ENCODE assay signal across 8 cellular contexts in the genomic region with DNA sequence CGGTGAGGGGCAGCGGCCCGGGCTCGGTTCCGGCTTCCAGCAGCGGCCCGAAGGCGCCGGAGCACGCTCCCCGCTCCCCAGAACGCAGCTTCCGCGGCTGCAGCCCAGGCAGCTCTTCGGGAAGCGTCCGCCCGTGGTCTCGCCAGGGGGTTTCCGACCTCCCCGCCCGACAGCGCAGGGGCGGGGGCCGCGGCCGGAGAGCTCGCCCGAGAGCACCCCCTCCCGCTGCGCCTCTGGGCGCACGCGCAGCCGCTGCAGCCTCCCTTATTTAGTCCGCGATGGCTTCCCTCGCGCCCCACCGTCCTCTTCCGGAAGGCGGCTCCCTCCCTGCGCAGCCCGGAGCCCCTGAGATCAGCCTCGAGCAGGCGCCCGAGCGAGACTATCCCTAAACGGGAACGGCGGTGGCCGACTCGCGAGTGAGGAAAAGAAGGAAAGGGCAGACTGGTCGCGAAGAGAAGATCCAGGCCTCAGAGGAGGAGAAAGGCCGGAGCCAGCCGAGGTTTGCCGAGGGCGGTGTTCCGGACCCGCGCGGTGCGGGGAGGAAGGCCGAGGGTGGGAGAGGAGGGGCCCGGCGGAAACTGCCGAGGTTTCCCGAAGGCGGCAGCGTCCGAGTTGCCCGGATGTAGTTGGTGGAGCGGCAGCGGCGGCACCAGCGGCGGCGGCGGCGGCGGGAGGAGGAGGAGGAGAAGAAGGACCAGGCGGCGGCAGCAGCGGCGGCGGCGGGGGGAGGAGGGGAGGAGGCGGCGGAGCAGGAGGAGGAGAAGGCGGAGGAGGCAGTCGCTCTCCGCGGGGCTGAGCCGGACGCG. TPM values are rescaled to one million over a fixed set of nuclear protein-coding genes. Genes with fewer than 3 reads are reported as not detected.
DNase-seq lines count a peak whose midpoint lies in the region; ATAC-seq and TF ChIP-seq lines count a peak whose summit lies in the region.

A gene with protein sequence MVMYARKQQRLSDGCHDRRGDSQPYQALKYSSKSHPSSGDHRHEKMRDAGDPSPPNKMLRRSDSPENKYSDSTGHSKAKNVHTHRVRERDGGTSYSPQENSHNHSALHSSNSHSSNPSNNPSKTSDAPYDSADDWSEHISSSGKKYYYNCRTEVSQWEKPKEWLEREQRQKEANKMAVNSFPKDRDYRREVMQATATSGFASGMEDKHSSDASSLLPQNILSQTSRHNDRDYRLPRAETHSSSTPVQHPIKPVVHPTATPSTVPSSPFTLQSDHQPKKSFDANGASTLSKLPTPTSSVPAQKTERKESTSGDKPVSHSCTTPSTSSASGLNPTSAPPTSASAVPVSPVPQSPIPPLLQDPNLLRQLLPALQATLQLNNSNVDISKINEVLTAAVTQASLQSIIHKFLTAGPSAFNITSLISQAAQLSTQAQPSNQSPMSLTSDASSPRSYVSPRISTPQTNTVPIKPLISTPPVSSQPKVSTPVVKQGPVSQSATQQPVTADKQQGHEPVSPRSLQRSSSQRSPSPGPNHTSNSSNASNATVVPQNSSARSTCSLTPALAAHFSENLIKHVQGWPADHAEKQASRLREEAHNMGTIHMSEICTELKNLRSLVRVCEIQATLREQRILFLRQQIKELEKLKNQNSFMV (plus strand): TSS at position 610 of the 806 bp plus-strand sequence. CDS start 462 bp downstream, outside the sequence.

- H3K36me3 ChIP-seq in liver (ENCODE audit: control insufficient read depth in 4 of 4, insufficient read depth in 3 of 4, low read depth in 1 of 4, low read length in 3 of 4) = peaks cover 3 to 24% (median 21%) of the 10 kb centered on the region in 4 donors

- peak within 1 kb of the TSS; percentile 99 for H3K27ac ChIP-seq in liver (ENCODE audit: low read depth in 1 of 2, low read length in 2 of 2)

- no peaks in the 10 kb centered on the region for H3K27me3 ChIP-seq in liver (ENCODE audit: control insufficient read depth in 4 of 4, insufficient read depth in 4 of 4, low read length in 3 of 4)

- H3K9ac ChIP-seq in liver (ENCODE audit: low read depth in 1 of 2, low read length in 2 of 2) = peak within 1 kb of the TSS; percentile 97 to 100

- peak; percentile 88 to 100 (median 97) for DNase-seq in C1 segment of cervical spinal cord (lab: John Stamatoyannopoulos, UW)
- DNase-seq in NCI-H748 treated with DMSO at 0.1 percent for 48 hours (lab: John Stamatoyannopoulos, UW) = peak; percentile 48
- peak; percentile 96 for DNase-seq in activated CD4-positive, alpha-beta T cell treated with anti-CD3 and anti-CD28 coated beads, Interleukin-2, amount 50 U/mL, for 4 hours
- DNase-seq in dermis blood vessel endothelial cell = peak; percentile 95
- DNase-seq in stimulated activated CD4-positive, alpha-beta T cell treated with anti-CD3 and anti-CD28 coated beads, Interleukin-4, amount 100 ng/mL, for 24 hours = peak; percentile 97

- H3K4me1 ChIP-seq in liver (ENCODE audit: control insufficient read depth in 4 of 4, insufficient read depth in 4 of 4, low read length in 3 of 4) = peaks cover 0 to 20% (median 10%) of the 10 kb centered on the region in 4 donors

- no peaks in the 10 kb centered on the region for H3K9me3 ChIP-seq in liver (ENCODE audit: control insufficient read depth in 4 of 4, low read length in 3 of 4)

- ATAC-seq in GM19372 (IDR thresholded peaks at IDR 0.05; ENCODE audit: low read depth, unreplicated experiment) (peak; percentile 75), HG03558 (IDR thresholded peaks at IDR 0.05; ENCODE audit: extremely low read depth, unreplicated experiment) (peak; percentile 63)

- peak; percentile 6 for TF ChIP-seq CTCF in liver (IDR thresholded peaks at IDR 0.05; ENCODE audit: low read depth, low read length, missing input control)

- TF ChIP-seq RAD21 in liver (IDR thresholded peaks at IDR 0.05) = peak in 1 of 2 donors; percentile 20

- under 1% methylated on average over 98 of the region's 98 CpGs for WGBS in liver

- H3K4me3 ChIP-seq in liver (ENCODE audit: low read depth in 1 of 3, low read length in 3 of 3) = peak within 1 kb of the TSS; percentile 90 to 96 (median 94)

TF ChIP-seq in liver, 16 proteins besides CTCF, POLR2A, EP300 and RAD21:
- TF ChIP-seq HNF4A (conservative IDR thresholded peaks at IDR 0.05) = no peak
- TF ChIP-seq, protein P1, sequence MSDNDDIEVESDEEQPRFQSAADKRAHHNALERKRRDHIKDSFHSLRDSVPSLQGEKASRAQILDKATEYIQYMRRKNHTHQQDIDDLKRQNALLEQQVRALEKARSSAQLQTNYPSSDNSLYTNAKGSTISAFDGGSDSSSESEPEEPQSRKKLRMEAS (IDR thresholded peaks at IDR 0.05) = no peak
- TF ChIP-seq JUND (IDR thresholded peaks at IDR 0.05) = no peak
- TF ChIP-seq NR2F2 (IDR thresholded peaks at IDR 0.05) = no peak
- TF ChIP-seq FOXA1 (IDR thresholded peaks at IDR 0.05) = no peak
- TF ChIP-seq EGR1 (IDR thresholded peaks at IDR 0.05; ENCODE audit: low read depth in 2 of 2) = peak in 1 of 2 donors; percentile 14
- TF ChIP-seq, protein P2, sequence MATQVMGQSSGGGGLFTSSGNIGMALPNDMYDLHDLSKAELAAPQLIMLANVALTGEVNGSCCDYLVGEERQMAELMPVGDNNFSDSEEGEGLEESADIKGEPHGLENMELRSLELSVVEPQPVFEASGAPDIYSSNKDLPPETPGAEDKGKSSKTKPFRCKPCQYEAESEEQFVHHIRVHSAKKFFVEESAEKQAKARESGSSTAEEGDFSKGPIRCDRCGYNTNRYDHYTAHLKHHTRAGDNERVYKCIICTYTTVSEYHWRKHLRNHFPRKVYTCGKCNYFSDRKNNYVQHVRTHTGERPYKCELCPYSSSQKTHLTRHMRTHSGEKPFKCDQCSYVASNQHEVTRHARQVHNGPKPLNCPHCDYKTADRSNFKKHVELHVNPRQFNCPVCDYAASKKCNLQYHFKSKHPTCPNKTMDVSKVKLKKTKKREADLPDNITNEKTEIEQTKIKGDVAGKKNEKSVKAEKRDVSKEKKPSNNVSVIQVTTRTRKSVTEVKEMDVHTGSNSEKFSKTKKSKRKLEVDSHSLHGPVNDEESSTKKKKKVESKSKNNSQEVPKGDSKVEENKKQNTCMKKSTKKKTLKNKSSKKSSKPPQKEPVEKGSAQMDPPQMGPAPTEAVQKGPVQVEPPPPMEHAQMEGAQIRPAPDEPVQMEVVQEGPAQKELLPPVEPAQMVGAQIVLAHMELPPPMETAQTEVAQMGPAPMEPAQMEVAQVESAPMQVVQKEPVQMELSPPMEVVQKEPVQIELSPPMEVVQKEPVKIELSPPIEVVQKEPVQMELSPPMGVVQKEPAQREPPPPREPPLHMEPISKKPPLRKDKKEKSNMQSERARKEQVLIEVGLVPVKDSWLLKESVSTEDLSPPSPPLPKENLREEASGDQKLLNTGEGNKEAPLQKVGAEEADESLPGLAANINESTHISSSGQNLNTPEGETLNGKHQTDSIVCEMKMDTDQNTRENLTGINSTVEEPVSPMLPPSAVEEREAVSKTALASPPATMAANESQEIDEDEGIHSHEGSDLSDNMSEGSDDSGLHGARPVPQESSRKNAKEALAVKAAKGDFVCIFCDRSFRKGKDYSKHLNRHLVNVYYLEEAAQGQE (IDR thresholded peaks at IDR 0.05) = peak; percentile 83
- no peak for TF ChIP-seq FOXA2 (IDR thresholded peaks at IDR 0.05)
- TF ChIP-seq HNF4G (IDR thresholded peaks at IDR 0.05) = no peak
- TF ChIP-seq YY1 (IDR thresholded peaks at IDR 0.05) = peak; percentile 95
- TF ChIP-seq SP1 (IDR thresholded peaks at IDR 0.05) = peak; percentile 47
- no peak for TF ChIP-seq RXRA (IDR thresholded peaks at IDR 0.05)
- peak; percentile 52 to 89 for TF ChIP-seq GABPA (IDR thresholded peaks at IDR 0.05 in 1 of 2, conservative IDR thresholded peaks at IDR 0.05 in 1 of 2)
- TF ChIP-seq, protein P3, sequence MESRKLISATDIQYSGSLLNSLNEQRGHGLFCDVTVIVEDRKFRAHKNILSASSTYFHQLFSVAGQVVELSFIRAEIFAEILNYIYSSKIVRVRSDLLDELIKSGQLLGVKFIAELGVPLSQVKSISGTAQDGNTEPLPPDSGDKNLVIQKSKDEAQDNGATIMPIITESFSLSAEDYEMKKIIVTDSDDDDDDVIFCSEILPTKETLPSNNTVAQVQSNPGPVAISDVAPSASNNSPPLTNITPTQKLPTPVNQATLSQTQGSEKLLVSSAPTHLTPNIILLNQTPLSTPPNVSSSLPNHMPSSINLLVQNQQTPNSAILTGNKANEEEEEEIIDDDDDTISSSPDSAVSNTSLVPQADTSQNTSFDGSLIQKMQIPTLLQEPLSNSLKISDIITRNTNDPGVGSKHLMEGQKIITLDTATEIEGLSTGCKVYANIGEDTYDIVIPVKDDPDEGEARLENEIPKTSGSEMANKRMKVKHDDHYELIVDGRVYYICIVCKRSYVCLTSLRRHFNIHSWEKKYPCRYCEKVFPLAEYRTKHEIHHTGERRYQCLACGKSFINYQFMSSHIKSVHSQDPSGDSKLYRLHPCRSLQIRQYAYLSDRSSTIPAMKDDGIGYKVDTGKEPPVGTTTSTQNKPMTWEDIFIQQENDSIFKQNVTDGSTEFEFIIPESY (IDR thresholded peaks at IDR 0.05) = peak; percentile 53
- TF ChIP-seq TAF1 (conservative IDR thresholded peaks at IDR 0.05) = peak; percentile 70
- TF ChIP-seq, protein P4, sequence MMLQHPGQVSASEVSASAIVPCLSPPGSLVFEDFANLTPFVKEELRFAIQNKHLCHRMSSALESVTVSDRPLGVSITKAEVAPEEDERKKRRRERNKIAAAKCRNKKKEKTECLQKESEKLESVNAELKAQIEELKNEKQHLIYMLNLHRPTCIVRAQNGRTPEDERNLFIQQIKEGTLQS (IDR thresholded peaks at IDR 0.05) = no peak

RNA-seq across cellular contexts. Expression of the gene that starts here (rescaled TPM):
- total RNA-seq in dermis blood vessel endothelial cell (51.6 and 59.9 TPM in 2 replicates), liver (10 to 100 TPM; 43.7 to 48.7 TPM)
- polyA plus RNA-seq in liver = 10 to 100 TPM; 20.2 to 20.3 TPM

Comparison
In these comparisons a context has a peak if more than half of its experiments do, and no peak if none do; other contexts are left out.
1. Peak in every context shown above with its lines: DNase-seq, ATAC-seq, H3K4me3 ChIP-seq and H3K27ac ChIP-seq.